Comparison of ENCODE assay signal across 24 cellular contexts in the genomic region with DNA sequence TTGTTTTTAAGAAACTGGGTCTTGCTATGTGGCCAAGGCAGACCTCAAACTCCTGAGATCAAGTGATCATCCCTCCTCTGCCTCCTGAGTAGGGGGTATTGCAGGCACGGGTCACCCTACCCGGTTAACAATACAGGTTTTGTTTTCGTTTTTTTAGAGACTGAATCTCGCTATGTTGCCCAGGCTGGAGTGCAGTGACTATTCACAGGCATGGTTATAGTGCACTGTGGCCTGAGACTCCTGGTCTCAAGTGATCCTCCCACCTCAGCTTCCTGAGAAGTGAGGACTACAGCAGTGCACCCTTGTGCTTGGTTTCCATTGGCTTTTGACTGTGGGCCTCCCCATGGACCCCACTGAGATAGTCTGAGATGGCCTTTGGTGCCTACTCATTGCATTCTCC. TPM values are rescaled to one million over a fixed set of nuclear protein-coding genes. Genes with fewer than 3 reads are reported as not detected.
A peak's percentile ranks its signal among the peaks of the same experiment; 100 is the strongest.
DNase-seq lines count a peak whose midpoint lies in the region; ATAC-seq, FAIRE-seq and TF ChIP-seq lines count a peak whose summit lies in the region.
"Had no signal": no experiment of that assay in that cellular context is flagged by ENCODE, and none has a peak within 500 bp of the region (broad histone marks: within the 10 kb centered on the region; RNA-seq: fewer than 3 reads in every experiment).

No MANE protein-coding gene starts in this region.

- H3K27ac Mint-ChIP-seq in endodermal cell (no peak overlapping the region), neural progenitor cell (peak overlapping the region; percentile 46)
- H3K27ac Mint-ChIP-seq: CD14-positive monocyte; CD4-positive, alpha-beta T cell; CD8-positive, alpha-beta memory T cell; HFFc6 had no signal

- in situ Hi-C loops in HepG2 (cut with HindIII; ENCODE audit: extremely low pct_ligation_motif_present, low pct_unique_long_range_greater_than_20kb), result no loop called here

- TF ChIP-seq CTCF in HepG2 (CRISPR knock-in tag; IDR thresholded peaks at IDR 0.05), result no peak
- no peak for TF ChIP-seq CTCF in right lobe of liver (IDR thresholded peaks at IDR 0.05)
- no peak for TF ChIP-seq CTCF in endodermal cell (conservative IDR thresholded peaks at IDR 0.05)
- no peak for TF ChIP-seq CTCF in neural progenitor cell (IDR thresholded peaks at IDR 0.05)

- WGBS in HepG2 (ENCODE audit: low lambda C conversion rate), result 92% methylated on average over 4 of the region's 4 CpGs
- WGBS in right lobe of liver (ENCODE audit: insufficient coverage, low coverage, low lambda C conversion rate, missing lambda C conversion rate), result 91% methylated on average over 3 of the region's 4 CpGs
- WGBS in endodermal cell (ENCODE audit: insufficient coverage in 1 of 2, insufficient read length in 1 of 2), 2 experiments, result 89 to 94% methylated on average over 3 to 4 of the region's 4 CpGs

- POLR2A ChIA-PET in HepG2 (lab: Yijun Ruan, JAX), result no interaction called here

- H3K4me3 Mint-ChIP-seq in endodermal cell (no peak overlapping the region), neural progenitor cell (no peak overlapping the region)
- H3K4me3 Mint-ChIP-seq: CD14-positive monocyte; CD4-positive, alpha-beta T cell; CD8-positive, alpha-beta memory T cell; HFFc6 had no signal

- H3K4me3 ChIP-seq in HepG2 (replicated peaks in 1 of 3; ENCODE audit: insufficient read depth in 1 of 3, low read depth in 2 of 3, low read length in 3 of 3) (no peak overlapping the region), right lobe of liver (no peak overlapping the region), endodermal cell (ENCODE audit: low read length) (no peak overlapping the region), neural progenitor cell (no peak overlapping the region)
- H3K4me3 ChIP-seq: BLaER1 treated with 17β-estradiol and CSF1 and Interleukin-3, amounts not matched to agents 10 nM and 100 nM; HAP-1 had no signal

- H3F3A ChIP-seq in neural progenitor cell (ENCODE audit: low read depth), result peaks cover 38% of the 10 kb centered on the region

- no peak for TF ChIP-seq EP300 in HepG2 (IDR thresholded peaks at IDR 0.05; ENCODE audit: low read depth in 2 of 2, low read length in 2 of 2)
- TF ChIP-seq EP300 in HepG2 (CRISPR knock-in tag; IDR thresholded peaks at IDR 0.05; ENCODE audit: borderline replicate concordance), result no peak

- intact Hi-C loops in HepG2 (cut with micrococcal nuclease; ENCODE audit: unreplicated experiment) (no loop called here), right lobe of liver (cut with DNase I) (no loop called here)

- H3K79me2 ChIP-seq in HepG2 (ENCODE audit: insufficient read depth, low read length) (peaks cover 21% of the 10 kb centered on the region), neural progenitor cell (ENCODE audit: low read depth) (peaks cover 11% of the 10 kb centered on the region)

- TF ChIP-seq POLR2A in HepG2 (IDR thresholded peaks at IDR 0.05; ENCODE audit: insufficient read depth in 1 of 2, low read depth in 2 of 2, low read length in 2 of 2) (no peak), right lobe of liver (IDR thresholded peaks at IDR 0.05) (no peak)

- H3K27me3 Mint-ChIP-seq in endodermal cell (ENCODE audit: insufficient read depth) (no peaks in the 10 kb centered on the region), neural progenitor cell (ENCODE audit: insufficient read depth, low read depth) (peaks cover 4% of the 10 kb centered on the region)
- H3K27me3 Mint-ChIP-seq: CD4-positive, alpha-beta T cell had no signal

- H3K9me3 Mint-ChIP-seq in endodermal cell (peaks cover 3% of the 10 kb centered on the region), neural progenitor cell (peaks cover 2% of the 10 kb centered on the region)
- H3K9me3 Mint-ChIP-seq: CD4-positive, alpha-beta T cell; CD8-positive, alpha-beta memory T cell; HFFc6 had no signal

- no peak for ATAC-seq in HepG2
- no peak for ATAC-seq in right lobe of liver
- ATAC-seq in GM21515 (IDR thresholded peaks at IDR 0.05; ENCODE audit: unreplicated experiment), result no peak
- ATAC-seq in HG02610 (IDR thresholded peaks at IDR 0.05; ENCODE audit: unreplicated experiment), result no peak

- TF ChIP-seq RAD21 in HepG2 (CRISPR knock-in tag; IDR thresholded peaks at IDR 0.05), result no peak

- 0 out of 2 replicates have a peak overlapping the region, but pooled peaks have one; percentile 9 for H3K4me2 ChIP-seq in HepG2 (ENCODE audit: low read depth, low read length)
- H3K4me2 ChIP-seq in neural progenitor cell, result no peak overlapping the region
- H3K4me2 ChIP-seq: BLaER1 treated with 17β-estradiol and CSF1 and Interleukin-3, amounts not matched to agents 10 nM and 100 nM had no signal

- no TSS peak for BruUV-seq in HepG2 (replicated peaks; lab: Mats Ljungman, UMichigan)

- peak; percentile 21 for FAIRE-seq in HepG2 (lab: Jason Lieb, UNC)
- FAIRE-seq: A204.1, D721Med, GM12891, GM18507 had no signal

- H2AFZ ChIP-seq in HepG2 (ENCODE audit: low read length) (no peak overlapping the region), neural progenitor cell (replicated peaks) (no peak overlapping the region)

- H3K9ac ChIP-seq in HepG2 (ENCODE audit: insufficient read depth, low read depth, low read length) (no peak overlapping the region), endodermal cell (ENCODE audit: extremely low read depth, low read length, poor library complexity, severe bottlenecking) (no peak overlapping the region), neural progenitor cell (no peak overlapping the region)
- H3K9ac ChIP-seq: BLaER1 treated with 17β-estradiol and CSF1 and Interleukin-3, amounts not matched to agents 10 nM and 100 nM had no signal

- H3K9me3 ChIP-seq in HepG2 (ENCODE audit: low read length) (no peaks in the 10 kb centered on the region), right lobe of liver (no peaks in the 10 kb centered on the region), endodermal cell (ENCODE audit: control insufficient read depth, low read length) (no peaks in the 10 kb centered on the region), neural progenitor cell (ENCODE audit: low read depth) (no peaks in the 10 kb centered on the region)
- H3K9me3 ChIP-seq: BE2C, HAP-1 had no signal

- H3K36me3 ChIP-seq in HepG2 (replicated peaks in 1 of 2; ENCODE audit: control insufficient read depth in 1 of 2, insufficient read depth in 2 of 2, low read length in 2 of 2) (no peaks in the 10 kb centered on the region), right lobe of liver (no peaks in the 10 kb centered on the region), endodermal cell (ENCODE audit: control insufficient read depth, insufficient read depth, low read length) (no peaks in the 10 kb centered on the region), neural progenitor cell (no peaks in the 10 kb centered on the region)
- H3K36me3 ChIP-seq: BLaER1 treated with 17β-estradiol and CSF1 and Interleukin-3, amounts not matched to agents 10 nM and 100 nM; HAP-1 had no signal

- CTCF ChIA-PET in HepG2 (lab: Yijun Ruan, JAX; ENCODE audit: low intra/inter-chr PET ratio, low total read pairs), result no interaction called here

- DNase-seq in HepG2 (ENCODE audit: low spot score) (no peak), right lobe of liver (no peak), endodermal cell (peak; percentile 22), neural progenitor cell (ENCODE audit: low spot score) (no peak), DMS79 (lab: John Stamatoyannopoulos, UW) (no peak), NCI-H1092 treated with DMSO at 0.1 percent for 48 hours (lab: John Stamatoyannopoulos, UW) (no peak)
- DNase-seq: BE2C; CD4-positive, alpha-beta T cell; CD8-positive, alpha-beta memory T cell; DMS 273 treated with DMSO at 0.1 percent for 48 hours; DMS79 treated with DMSO at 0.1 percent for 48 hours; GF-D8; GOT3; HFFc6 had no signal

- H3K4me1 ChIP-seq in HepG2 (ENCODE audit: insufficient read depth, low read length), result peaks cover 40% of the 10 kb centered on the region
- H3K4me1 ChIP-seq in right lobe of liver, result peaks cover 0 to 4% (median 0%) of the 10 kb centered on the region in 4 donors
- H3K4me1 ChIP-seq in endodermal cell (ENCODE audit: control insufficient read depth, insufficient read depth, low read length), result no peaks in the 10 kb centered on the region
- H3K4me1 ChIP-seq in neural progenitor cell, result peaks cover 27% of the 10 kb centered on the region
- H3K4me1 ChIP-seq: BE2C had no signal

- H3K27me3 ChIP-seq in HepG2 (ENCODE audit: control insufficient read depth in 1 of 2, insufficient read depth in 2 of 2, low read length in 2 of 2) (no peaks in the 10 kb centered on the region; a peak in 1 of 5 replicates), right lobe of liver (no peaks in the 10 kb centered on the region), endodermal cell (ENCODE audit: control insufficient read depth, insufficient read depth, low read length, poor library complexity, severe bottlenecking) (no peaks in the 10 kb centered on the region), neural progenitor cell (no peaks in the 10 kb centered on the region)
- H3K27me3 ChIP-seq: BE2C; BLaER1 treated with 17β-estradiol and CSF1 and Interleukin-3, amounts not matched to agents 10 nM and 100 nM had no signal

- H3K4me1 Mint-ChIP-seq in endodermal cell (peaks cover 20% of the 10 kb centered on the region), neural progenitor cell (peaks cover 27% of the 10 kb centered on the region)

- H4K20me1 ChIP-seq in HepG2 (ENCODE audit: insufficient read depth, low read length) (no peaks in the 10 kb centered on the region), neural progenitor cell (ENCODE audit: low read depth) (peaks cover 6% of the 10 kb centered on the region)

- H3K36me3 Mint-ChIP-seq in endodermal cell (ENCODE audit: low read depth), result no peaks in the 10 kb centered on the region
- peaks cover 5% of the 10 kb centered on the region for H3K36me3 Mint-ChIP-seq in neural progenitor cell
- H3K36me3 Mint-ChIP-seq: CD14-positive monocyte had no signal

- no peak overlapping the region for H3K27ac ChIP-seq in HepG2 (ENCODE audit: extremely low read length, insufficient read depth, low read length)
- H3K27ac ChIP-seq in right lobe of liver, result no peak overlapping the region
- H3K27ac ChIP-seq in endodermal cell (ENCODE audit: low read depth, low read length), result no peak overlapping the region
- no peak overlapping the region for H3K27ac ChIP-seq in neural progenitor cell
- H3K27ac ChIP-seq: 22Rv1; BLaER1 treated with 17β-estradiol and CSF1 and Interleukin-3, amounts not matched to agents 10 nM and 100 nM had no signal

RNA-seq across cellular contexts. Expression of gene TRIM24, which starts 3.8 kb away (rescaled TPM):
- total RNA-seq in HepG2 (2016; rRNA removed; fragmentation: Illumina TruSeq; extraction: Trizol), result 106 and 118 TPM in 2 replicates
- total RNA-seq in HepG2 (2016; cell fraction: cytosol; rRNA removed; fragmentation: Illumina TruSeq; extraction: Trizol; ENCODE audit: low read depth), result 122 and 139 TPM in 2 replicates
- 99.4 and 119 TPM in 2 replicates for total RNA-seq in HepG2 (2016; cell fraction: insoluble cytoplasmic fraction; rRNA removed; fragmentation: Illumina TruSeq; extraction: Trizol)
- 66.5 and 76.0 TPM in 2 replicates for total RNA-seq in HepG2 (2016; cell fraction: membrane; rRNA removed; fragmentation: Illumina TruSeq; extraction: Trizol)
- 103 and 118 TPM in 2 replicates for total RNA-seq in HepG2 (2016; cell fraction: nucleus; rRNA removed; fragmentation: Illumina TruSeq; extraction: Trizol)
- 70.3 and 100 TPM in 2 replicates for polyA plus RNA-seq in HepG2 (2011; rRNA removed)
- 34.7 and 45.8 TPM in 2 replicates for polyA plus RNA-seq in HepG2 (2011; cell fraction: cytosol; rRNA removed)
- 47.7 and 50.1 TPM in 2 replicates for polyA plus RNA-seq in HepG2 (2011; cell fraction: nucleus; rRNA removed)
- polyA plus RNA-seq in HepG2 (2012), result 45.5 and 53.7 TPM in 2 replicates
- polyA plus RNA-seq in HepG2 (2016; cell fraction: cytosol; fragmentation: Illumina TruSeq; extraction: Trizol; ENCODE audit: low read depth), result 3.2 and 3.5 TPM in 2 replicates
- polyA plus RNA-seq in HepG2 (2016; cell fraction: insoluble cytoplasmic fraction; fragmentation: Illumina TruSeq; extraction: Trizol; ENCODE audit: low read depth), result 140 and 150 TPM in 2 replicates
- polyA plus RNA-seq in HepG2 (2016; cell fraction: membrane; fragmentation: Illumina TruSeq; extraction: Trizol; ENCODE audit: low read depth), result 12.3 and 15.0 TPM in 2 replicates
- 118 and 128 TPM in 2 replicates for polyA plus RNA-seq in HepG2 (2016; cell fraction: nucleus; fragmentation: Illumina TruSeq; extraction: Trizol; ENCODE audit: insufficient read depth, low read depth)
- polyA minus RNA-seq in HepG2 (2011; rRNA and poly(A)+ RNA removed; ENCODE audit: low replicate concordance), result 19.6 and 88.1 TPM in 2 replicates
- 86.8 and 89.8 TPM in 2 replicates for polyA minus RNA-seq in HepG2 (2011; cell fraction: cytosol; rRNA and poly(A)+ RNA removed)
- polyA minus RNA-seq in HepG2 (2011; cell fraction: nucleus; rRNA and poly(A)+ RNA removed), result 194 and 209 TPM in 2 replicates
- 10 to 100 TPM; 14.5 to 18.9 (median 16.5) TPM for total RNA-seq in right lobe of liver
- total RNA-seq in endodermal cell, result 10 to 100 TPM; 62.1 to 70.1 TPM
- polyA plus RNA-seq in endodermal cell (2013, experiment 1 of 2), result 99.7 TPM
- 87.1 TPM for polyA plus RNA-seq in endodermal cell (2013, experiment 2 of 2)
- 101 and 116 TPM in 2 replicates for total RNA-seq in neural progenitor cell (ENCODE audit: low replicate concordance)
